ENCODE assay signal across 8 cellular contexts in genomic region chr9:136482046-136482792, GRCh38. TPM values are rescaled to one million over a fixed set of nuclear protein-coding genes. Genes with fewer than 3 reads are reported as not detected.
DNase-seq lines count a peak whose midpoint lies in the region; ATAC-seq and TF ChIP-seq lines count a peak whose summit lies in the region.

No MANE protein-coding gene starts in this region.

- H3F3A ChIP-seq in GM23248 (ENCODE audit: insufficient read depth) = peaks cover 10% of the 10 kb centered on the region; the same call in 1 of the 2 replicates

- peak overlapping the region; percentile 63 for H3K4me3 ChIP-seq in BJ (ENCODE audit: low read depth, low read length)
- H3K4me3 ChIP-seq in GM23248 = peak overlapping the region; percentile 99
- H3K4me3 ChIP-seq in thoracic aorta = peak overlapping the region; percentile 100

- H3K27ac ChIP-seq in GM23248 = peak overlapping the region; percentile 100
- peak overlapping the region; percentile 98 to 100 for H3K27ac ChIP-seq in thoracic aorta

- peaks cover 55% of the 10 kb centered on the region for H3K79me2 ChIP-seq in GM23248 (ENCODE audit: insufficient read depth)

- in situ Hi-C loops in GM23248 (cut with MboI) = no loop called here

- H3K9ac ChIP-seq in GM23248 = peak overlapping the region; percentile 100

- H3K36me3 ChIP-seq in BJ (ENCODE audit: control insufficient read depth, insufficient read depth, low read length) (peaks cover 4% of the 10 kb centered on the region), GM23248 (ENCODE audit: low read depth) (no peaks in the 10 kb centered on the region), thoracic aorta (peaks cover 3% of the 10 kb centered on the region)

- H3K4me2 ChIP-seq in GM23248 (ENCODE audit: unreplicated experiment) = peak overlapping the region; percentile 97

- POLR2A ChIA-PET in BJ (lab: Charles Lee) = no interaction called here

- H3K9me2 ChIP-seq in GM23248 (ENCODE audit: insufficient read depth) = no peaks in the 10 kb centered on the region

- ATAC-seq in thoracic aorta (ENCODE audit: insufficient number of reproducible peaks, low FRiP score, low read depth) (no peak), GM21619 (IDR thresholded peaks at IDR 0.05; ENCODE audit: unreplicated experiment) (no peak)

- H4K20me1 ChIP-seq in GM23248 (ENCODE audit: insufficient read depth) = peaks cover 9% of the 10 kb centered on the region; the same call in 1 of the 2 replicates

- H3K27me3 ChIP-seq in BJ (ENCODE audit: control insufficient read depth, insufficient read depth, low read length) (no peaks in the 10 kb centered on the region), GM23248 (replicated peaks; ENCODE audit: insufficient read depth) (no peaks in the 10 kb centered on the region), thoracic aorta (replicated peaks; ENCODE audit: insufficient read depth) (no peaks in the 10 kb centered on the region)

- no peak for TF ChIP-seq CTCF in BJ (IDR thresholded peaks at IDR 0.05; ENCODE audit: insufficient read depth, low read depth, low read length)
- no peak for TF ChIP-seq CTCF in thoracic aorta (IDR thresholded peaks at IDR 0.05)

- H2AFZ ChIP-seq in GM23248 = peak overlapping the region; percentile 30

- WGBS in GM23248 (ENCODE audit: low coverage in 1 of 2, low lambda C conversion rate in 2 of 2, missing lambda C conversion rate in 2 of 2), 2 experiments = 1% methylated on average over 22 to 39 of the region's 39 CpGs

- H3K9me3 ChIP-seq in GM23248 (ENCODE audit: low read depth) (no peaks in the 10 kb centered on the region), thoracic aorta (no peaks in the 10 kb centered on the region)

- H3K4me1 ChIP-seq in GM23248 (ENCODE audit: insufficient read depth) = peaks cover 11% of the 10 kb centered on the region; the same call in 1 of the 2 replicates
- H3K4me1 ChIP-seq in thoracic aorta (ENCODE audit: control insufficient read depth in 1 of 2, low read depth in 2 of 2) = peaks cover 12 to 23% of the 10 kb centered on the region in 2 donors

- DNase-seq in BJ (ENCODE audit: low read depth) (no peak), GM23248 (peak; percentile 82), RPMI7951 (ENCODE audit: low read depth) (peak; percentile 29), lung microvascular endothelial cell (ENCODE audit: low read depth in 2 of 2) (peak; percentile 50 to 56), thoracic aorta (ENCODE audit: low spot score) (no peak), NCI-H187 (lab: John Stamatoyannopoulos, UW) (no peak)
- peak; percentile 39 for DNase-seq in central memory CD4-positive, alpha-beta T cell

- CTCF ChIA-PET in BJ (lab: Yijun Ruan, JAX) = no interaction called here

RNA-seq across cellular contexts. Expression of gene SEC16A, which starts 0.6 kb away (rescaled TPM):
- polyA plus RNA-seq in BJ (2011; rRNA removed) (15.5 and 24.4 TPM in 2 replicates), GM23248 (2016; fragmentation: Nextera tagmentation; extraction: Ambion mirVana) (40.4 and 43.4 TPM in 2 replicates)
- polyA minus RNA-seq in BJ (2011; rRNA and poly(A)+ RNA removed) = 25.5 and 43.2 TPM in 2 replicates
- total RNA-seq in GM23248 (2014; rRNA removed; shearing (Covaris generic)) = 32.0 and 34.5 TPM in 2 replicates
- 14.5 and 14.8 TPM in 2 replicates for total RNA-seq in RPMI7951 (2014; rRNA removed; shearing (Covaris generic))
- total RNA-seq in lung microvascular endothelial cell (12.4 and 14.3 TPM in 2 replicates), thoracic aorta (10 to 100 TPM; 59.0 to 72.8 TPM)

RNA-seq across cellular contexts. Expression of gene INPP5E, which starts 42.6 kb away (rescaled TPM):
- polyA plus RNA-seq in BJ (2011; rRNA removed) (3.7 and 5.6 TPM in 2 replicates), GM23248 (2016; fragmentation: Nextera tagmentation; extraction: Ambion mirVana) (5.0 and 5.2 TPM in 2 replicates)
- polyA minus RNA-seq in BJ (2011; rRNA and poly(A)+ RNA removed) = 3.6 and 4.2 TPM in 2 replicates
- 8.1 and 12.5 TPM in 2 replicates for total RNA-seq in GM23248 (2014; rRNA removed; shearing (Covaris generic))
- total RNA-seq in RPMI7951 (2014; rRNA removed; shearing (Covaris generic)) = 3.4 and 3.8 TPM in 2 replicates
- total RNA-seq in lung microvascular endothelial cell (3.3 and 4.0 TPM in 2 replicates), thoracic aorta (10 to 100 TPM; 11.9 to 12.5 TPM)

Comparison
In these comparisons a context has a peak if more than half of its experiments do, and no peak if none do; other contexts are left out.
1. DNase-seq: peak in GM23248 (single experiment), RPMI7951 (single experiment), central memory CD4-positive, alpha-beta T cell (single experiment) and lung microvascular endothelial cell (2 of 2); none in BJ (single experiment), thoracic aorta (single experiment) and NCI-H187 (0 of 2).
2. Peak in every context shown above with its lines, with median percentiles within 50 percentile points of each other: H3K4me3 ChIP-seq.